Comparison of ENCODE assay signal across 14 cellular contexts in genomic region chr1:36752431-36752830, GRCh38.
"Had no signal": no experiment of that assay in that cellular context is flagged by ENCODE, and none has a peak within 500 bp of the region (broad histone marks: within the 10 kb centered on the region; RNA-seq: fewer than 3 reads in every experiment).

No MANE protein-coding gene starts in this region.

- H3K4me1 ChIP-seq: colonic mucosa had no signal

- DNase-seq: colonic mucosa; foreskin melanocyte; hippocampal formation; kidney glomerular epithelial cell; mammary epithelial cell; mucosa of descending colon; naive thymus-derived CD8-positive, alpha-beta T cell; ovary; right cardiac atrium; small intestine; stimulated activated CD4-positive, alpha-beta T cell treated with anti-CD3 and anti-CD28 coated beads, Interleukin-2, amount 100 ng/mL, for 48 hours; stimulated activated naive CD4-positive, alpha-beta T cell treated with Interleukin-2 at 50 U/mL for 16 hours; trophoblast cell had no signal

- H3K27me3 ChIP-seq: colonic mucosa, ovary had no signal

- H3K9me3 ChIP-seq: colonic mucosa, mucosa of descending colon, ovary had no signal

- H3K36me3 ChIP-seq: colonic mucosa, ovary had no signal

- ATAC-seq: left lobe of liver; naive thymus-derived CD8-positive, alpha-beta T cell; right cardiac atrium had no signal

- H3K4me3 ChIP-seq: colonic mucosa, mucosa of descending colon, ovary had no signal

- H3K27ac ChIP-seq: colonic mucosa, ovary had no signal
